ENCODE assay signal across 2 cellular contexts in the genomic region with DNA sequence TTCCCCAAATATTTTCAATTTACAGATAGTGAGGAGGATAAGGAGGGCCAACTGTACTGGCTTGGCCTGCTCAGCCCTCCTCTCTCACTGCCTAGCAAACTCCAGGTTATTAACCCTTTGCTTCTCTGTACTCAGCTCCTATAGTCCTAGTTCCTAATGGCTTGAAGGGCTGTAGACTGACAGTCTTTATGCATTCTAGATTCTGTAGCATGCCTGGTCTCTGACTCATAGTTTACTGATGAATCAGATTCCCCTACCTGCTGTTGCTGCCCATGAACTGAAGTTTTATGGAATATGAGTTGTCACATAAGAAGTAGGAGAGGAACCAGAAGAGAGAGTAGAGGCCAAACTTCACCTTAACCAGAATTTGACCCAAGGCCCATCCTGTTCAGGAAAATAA.
TF ChIP-seq lines count a peak whose summit lies in the region.

No MANE protein-coding gene starts in this region.

TF ChIP-seq in A549, 52 proteins besides CTCF, POLR2A, EP300 and RAD21 (continued from another document):
- TF ChIP-seq JUN (IDR thresholded peaks at IDR 0.05) (0 out of 5 replicates have a peak, but pooled peaks of 1 of the 2 experiments have one; percentile 33), MAZ (IDR thresholded peaks at IDR 0.05; ENCODE audit: borderline replicate concordance, low read depth, low read length) (no peak), CEBPB (IDR thresholded peaks at IDR 0.05) (peak in 1 of 2 experiments; percentile 38; a peak in 1 of 4 replicates), PHF8 (IDR thresholded peaks at IDR 0.05; ENCODE audit: borderline replicate concordance, low read depth) (no peak), MAX (IDR thresholded peaks at IDR 0.05) (peak; percentile 50; the same call in 1 of the 2 replicates), HES2 (IDR thresholded peaks at IDR 0.05) (no peak), JUNB (IDR thresholded peaks at IDR 0.05) (peak; percentile 85), REST (IDR thresholded peaks at IDR 0.05) (no peak), FOSB (CRISPR knock-in tag; IDR thresholded peaks at IDR 0.05) (no peak), FOXS1 (CRISPR knock-in tag; IDR thresholded peaks at IDR 0.05) (no peak), HOXB13 (CRISPR knock-in tag; IDR thresholded peaks at IDR 0.05; ENCODE audit: low read depth) (no peak), ZSCAN20 (CRISPR knock-in tag; IDR thresholded peaks at IDR 0.05) (0 out of 2 replicates have a peak, but pooled peaks have one; percentile 40), GATA3 (IDR thresholded peaks at IDR 0.05; ENCODE audit: borderline replicate concordance) (peak; percentile 79; the same call in 1 of the 2 replicates), BHLHE40 (IDR thresholded peaks at IDR 0.05; ENCODE audit: low read depth, low read length) (no peak), NR3C1 (IDR thresholded peaks at IDR 0.05) (no peak), HOXA7 (CRISPR knock-in tag; IDR thresholded peaks at IDR 0.05) (no peak), NFE2L2 (conservative IDR thresholded peaks at IDR 0.05; ENCODE audit: low read length) (no peak), TFCP2L1 (CRISPR knock-in tag; IDR thresholded peaks at IDR 0.05) (no peak), HMGXB4 (CRISPR knock-in tag; IDR thresholded peaks at IDR 0.05; ENCODE audit: borderline replicate concordance) (no peak), HEYL (CRISPR knock-in tag; IDR thresholded peaks at IDR 0.05) (no peak), NPAS2 (CRISPR knock-in tag; IDR thresholded peaks at IDR 0.05; ENCODE audit: borderline replicate concordance) (no peak), EHMT2 (IDR thresholded peaks at IDR 0.05; ENCODE audit: low read depth) (no peak), ZFP36 (IDR thresholded peaks at IDR 0.05; ENCODE audit: borderline replicate concordance, partially characterized antibody) (no peak), ESRRA (IDR thresholded peaks at IDR 0.05; ENCODE audit: borderline replicate concordance, low read length) (no peak)
TF ChIP-seq in A549: peak in this region for 7.

TF ChIP-seq in HCT116, 20 proteins besides CTCF, POLR2A, EP300 and RAD21 (continued from another document):
- TF ChIP-seq, protein P1, sequence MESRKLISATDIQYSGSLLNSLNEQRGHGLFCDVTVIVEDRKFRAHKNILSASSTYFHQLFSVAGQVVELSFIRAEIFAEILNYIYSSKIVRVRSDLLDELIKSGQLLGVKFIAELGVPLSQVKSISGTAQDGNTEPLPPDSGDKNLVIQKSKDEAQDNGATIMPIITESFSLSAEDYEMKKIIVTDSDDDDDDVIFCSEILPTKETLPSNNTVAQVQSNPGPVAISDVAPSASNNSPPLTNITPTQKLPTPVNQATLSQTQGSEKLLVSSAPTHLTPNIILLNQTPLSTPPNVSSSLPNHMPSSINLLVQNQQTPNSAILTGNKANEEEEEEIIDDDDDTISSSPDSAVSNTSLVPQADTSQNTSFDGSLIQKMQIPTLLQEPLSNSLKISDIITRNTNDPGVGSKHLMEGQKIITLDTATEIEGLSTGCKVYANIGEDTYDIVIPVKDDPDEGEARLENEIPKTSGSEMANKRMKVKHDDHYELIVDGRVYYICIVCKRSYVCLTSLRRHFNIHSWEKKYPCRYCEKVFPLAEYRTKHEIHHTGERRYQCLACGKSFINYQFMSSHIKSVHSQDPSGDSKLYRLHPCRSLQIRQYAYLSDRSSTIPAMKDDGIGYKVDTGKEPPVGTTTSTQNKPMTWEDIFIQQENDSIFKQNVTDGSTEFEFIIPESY (IDR thresholded peaks at IDR 0.05; ENCODE audit: extremely low read depth, insufficient replicate concordance, low read length) = no peak
- TF ChIP-seq CEBPB (IDR thresholded peaks at IDR 0.05; ENCODE audit: low read depth) = 0 out of 2 replicates have a peak, but pooled peaks have one; percentile 43
- 0 out of 2 replicates have a peak, but pooled peaks have one; percentile 21 for TF ChIP-seq POLR2AphosphoS5 (IDR thresholded peaks at IDR 0.05; ENCODE audit: low read depth, low read length)
- peak; percentile 99 for TF ChIP-seq JUND (IDR thresholded peaks at IDR 0.05)
